Comparison of ENCODE assay signal across 1 cellular context in the genomic region with DNA sequence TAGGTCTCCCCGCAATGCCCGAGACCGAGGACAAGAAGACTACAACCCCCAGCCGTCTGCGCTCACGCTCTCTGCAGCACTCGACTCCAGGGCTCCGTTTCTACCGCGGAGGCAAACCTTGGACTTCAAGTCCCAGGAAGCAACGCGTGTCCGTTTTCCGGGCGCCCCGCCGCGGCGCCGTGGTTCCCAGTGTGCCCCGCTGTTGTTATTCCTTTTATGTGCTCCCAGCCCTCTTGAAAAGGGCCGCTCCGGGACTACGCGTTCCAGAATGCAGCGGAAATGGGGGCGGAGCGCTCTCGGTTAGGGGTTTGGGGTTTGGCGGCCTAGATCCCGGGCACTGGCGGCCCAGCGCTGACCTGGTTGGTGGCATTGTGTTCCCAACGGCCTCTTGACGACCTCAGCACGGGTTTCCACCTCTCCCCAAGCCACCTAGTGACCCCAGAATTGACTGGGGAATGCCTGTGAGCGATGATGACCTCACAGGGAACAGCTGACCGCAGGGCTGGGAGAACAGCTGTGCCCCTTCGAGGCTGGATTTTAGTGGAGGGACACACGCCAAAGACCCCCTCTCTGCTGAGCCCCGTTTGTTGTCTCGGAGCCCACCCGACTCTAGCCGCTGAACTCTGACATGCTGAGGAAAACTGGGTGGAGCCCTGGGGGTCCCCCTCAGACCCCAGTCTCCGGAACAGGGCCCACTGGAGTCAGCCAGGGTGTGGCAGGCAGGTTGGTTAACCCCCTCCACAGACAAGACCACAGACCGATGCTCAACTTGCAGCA.
TF ChIP-seq lines count a peak whose summit lies in the region.

No MANE protein-coding gene starts in this region.

TF ChIP-seq in K562, 482 proteins besides CTCF, POLR2A, EP300 and RAD21 (continued from another document and continues in another):
- TF ChIP-seq, protein P1, sequence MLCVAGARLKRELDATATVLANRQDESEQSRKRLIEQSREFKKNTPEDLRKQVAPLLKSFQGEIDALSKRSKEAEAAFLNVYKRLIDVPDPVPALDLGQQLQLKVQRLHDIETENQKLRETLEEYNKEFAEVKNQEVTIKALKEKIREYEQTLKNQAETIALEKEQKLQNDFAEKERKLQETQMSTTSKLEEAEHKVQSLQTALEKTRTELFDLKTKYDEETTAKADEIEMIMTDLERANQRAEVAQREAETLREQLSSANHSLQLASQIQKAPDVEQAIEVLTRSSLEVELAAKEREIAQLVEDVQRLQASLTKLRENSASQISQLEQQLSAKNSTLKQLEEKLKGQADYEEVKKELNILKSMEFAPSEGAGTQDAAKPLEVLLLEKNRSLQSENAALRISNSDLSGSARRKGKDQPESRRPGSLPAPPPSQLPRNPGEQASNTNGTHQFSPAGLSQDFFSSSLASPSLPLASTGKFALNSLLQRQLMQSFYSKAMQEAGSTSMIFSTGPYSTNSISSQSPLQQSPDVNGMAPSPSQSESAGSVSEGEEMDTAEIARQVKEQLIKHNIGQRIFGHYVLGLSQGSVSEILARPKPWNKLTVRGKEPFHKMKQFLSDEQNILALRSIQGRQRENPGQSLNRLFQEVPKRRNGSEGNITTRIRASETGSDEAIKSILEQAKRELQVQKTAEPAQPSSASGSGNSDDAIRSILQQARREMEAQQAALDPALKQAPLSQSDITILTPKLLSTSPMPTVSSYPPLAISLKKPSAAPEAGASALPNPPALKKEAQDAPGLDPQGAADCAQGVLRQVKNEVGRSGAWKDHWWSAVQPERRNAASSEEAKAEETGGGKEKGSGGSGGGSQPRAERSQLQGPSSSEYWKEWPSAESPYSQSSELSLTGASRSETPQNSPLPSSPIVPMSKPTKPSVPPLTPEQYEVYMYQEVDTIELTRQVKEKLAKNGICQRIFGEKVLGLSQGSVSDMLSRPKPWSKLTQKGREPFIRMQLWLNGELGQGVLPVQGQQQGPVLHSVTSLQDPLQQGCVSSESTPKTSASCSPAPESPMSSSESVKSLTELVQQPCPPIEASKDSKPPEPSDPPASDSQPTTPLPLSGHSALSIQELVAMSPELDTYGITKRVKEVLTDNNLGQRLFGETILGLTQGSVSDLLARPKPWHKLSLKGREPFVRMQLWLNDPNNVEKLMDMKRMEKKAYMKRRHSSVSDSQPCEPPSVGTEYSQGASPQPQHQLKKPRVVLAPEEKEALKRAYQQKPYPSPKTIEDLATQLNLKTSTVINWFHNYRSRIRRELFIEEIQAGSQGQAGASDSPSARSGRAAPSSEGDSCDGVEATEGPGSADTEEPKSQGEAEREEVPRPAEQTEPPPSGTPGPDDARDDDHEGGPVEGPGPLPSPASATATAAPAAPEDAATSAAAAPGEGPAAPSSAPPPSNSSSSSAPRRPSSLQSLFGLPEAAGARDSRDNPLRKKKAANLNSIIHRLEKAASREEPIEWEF (CRISPR knock-in tag; IDR thresholded peaks at IDR 0.05): no peak
- TF ChIP-seq, protein P2, sequence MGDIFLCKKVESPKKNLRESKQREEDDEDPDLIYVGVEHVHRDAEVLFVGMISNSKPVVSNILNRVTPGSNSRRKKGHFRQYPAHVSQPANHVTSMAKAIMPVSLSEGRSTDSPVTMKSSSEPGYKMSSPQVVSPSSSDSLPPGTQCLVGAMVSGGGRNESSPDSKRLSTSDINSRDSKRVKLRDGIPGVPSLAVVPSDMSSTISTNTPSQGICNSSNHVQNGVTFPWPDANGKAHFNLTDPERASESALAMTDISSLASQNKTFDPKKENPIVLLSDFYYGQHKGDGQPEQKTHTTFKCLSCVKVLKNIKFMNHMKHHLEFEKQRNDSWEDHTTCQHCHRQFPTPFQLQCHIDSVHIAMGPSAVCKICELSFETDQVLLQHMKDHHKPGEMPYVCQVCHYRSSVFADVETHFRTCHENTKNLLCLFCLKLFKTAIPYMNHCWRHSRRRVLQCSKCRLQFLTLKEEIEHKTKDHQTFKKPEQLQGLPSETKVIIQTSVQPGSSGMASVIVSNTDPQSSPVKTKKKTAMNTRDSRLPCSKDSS (IDR thresholded peaks at IDR 0.05; ENCODE audit: low read depth, partially characterized antibody): no peak
- TF ChIP-seq, protein P3, sequence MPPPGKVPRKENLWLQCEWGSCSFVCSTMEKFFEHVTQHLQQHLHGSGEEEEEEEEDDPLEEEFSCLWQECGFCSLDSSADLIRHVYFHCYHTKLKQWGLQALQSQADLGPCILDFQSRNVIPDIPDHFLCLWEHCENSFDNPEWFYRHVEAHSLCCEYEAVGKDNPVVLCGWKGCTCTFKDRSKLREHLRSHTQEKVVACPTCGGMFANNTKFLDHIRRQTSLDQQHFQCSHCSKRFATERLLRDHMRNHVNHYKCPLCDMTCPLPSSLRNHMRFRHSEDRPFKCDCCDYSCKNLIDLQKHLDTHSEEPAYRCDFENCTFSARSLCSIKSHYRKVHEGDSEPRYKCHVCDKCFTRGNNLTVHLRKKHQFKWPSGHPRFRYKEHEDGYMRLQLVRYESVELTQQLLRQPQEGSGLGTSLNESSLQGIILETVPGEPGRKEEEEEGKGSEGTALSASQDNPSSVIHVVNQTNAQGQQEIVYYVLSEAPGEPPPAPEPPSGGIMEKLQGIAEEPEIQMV (tag; conservative IDR thresholded peaks at IDR 0.05; ENCODE audit: low read depth): peak; percentile 21; the same call in 1 of the 2 replicates
- TF ChIP-seq, protein P4, sequence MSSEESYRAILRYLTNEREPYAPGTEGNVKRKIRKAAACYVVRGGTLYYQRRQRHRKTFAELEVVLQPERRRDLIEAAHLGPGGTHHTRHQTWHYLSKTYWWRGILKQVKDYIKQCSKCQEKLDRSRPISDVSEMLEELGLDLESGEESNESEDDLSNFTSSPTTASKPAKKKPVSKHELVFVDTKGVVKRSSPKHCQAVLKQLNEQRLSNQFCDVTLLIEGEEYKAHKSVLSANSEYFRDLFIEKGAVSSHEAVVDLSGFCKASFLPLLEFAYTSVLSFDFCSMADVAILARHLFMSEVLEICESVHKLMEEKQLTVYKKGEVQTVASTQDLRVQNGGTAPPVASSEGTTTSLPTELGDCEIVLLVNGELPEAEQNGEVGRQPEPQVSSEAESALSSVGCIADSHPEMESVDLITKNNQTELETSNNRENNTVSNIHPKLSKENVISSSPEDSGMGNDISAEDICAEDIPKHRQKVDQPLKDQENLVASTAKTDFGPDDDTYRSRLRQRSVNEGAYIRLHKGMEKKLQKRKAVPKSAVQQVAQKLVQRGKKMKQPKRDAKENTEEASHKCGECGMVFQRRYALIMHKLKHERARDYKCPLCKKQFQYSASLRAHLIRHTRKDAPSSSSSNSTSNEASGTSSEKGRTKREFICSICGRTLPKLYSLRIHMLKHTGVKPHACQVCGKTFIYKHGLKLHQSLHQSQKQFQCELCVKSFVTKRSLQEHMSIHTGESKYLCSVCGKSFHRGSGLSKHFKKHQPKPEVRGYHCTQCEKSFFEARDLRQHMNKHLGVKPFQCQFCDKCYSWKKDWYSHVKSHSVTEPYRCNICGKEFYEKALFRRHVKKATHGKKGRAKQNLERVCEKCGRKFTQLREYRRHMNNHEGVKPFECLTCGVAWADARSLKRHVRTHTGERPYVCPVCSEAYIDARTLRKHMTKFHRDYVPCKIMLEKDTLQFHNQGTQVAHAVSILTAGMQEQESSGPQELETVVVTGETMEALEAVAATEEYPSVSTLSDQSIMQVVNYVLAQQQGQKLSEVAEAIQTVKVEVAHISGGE (CRISPR knock-in tag; IDR thresholded peaks at IDR 0.05): peak in 2 of 3 experiments; percentile 6 to 95; a peak in 2 of 6 replicates
- TF ChIP-seq, protein P5, sequence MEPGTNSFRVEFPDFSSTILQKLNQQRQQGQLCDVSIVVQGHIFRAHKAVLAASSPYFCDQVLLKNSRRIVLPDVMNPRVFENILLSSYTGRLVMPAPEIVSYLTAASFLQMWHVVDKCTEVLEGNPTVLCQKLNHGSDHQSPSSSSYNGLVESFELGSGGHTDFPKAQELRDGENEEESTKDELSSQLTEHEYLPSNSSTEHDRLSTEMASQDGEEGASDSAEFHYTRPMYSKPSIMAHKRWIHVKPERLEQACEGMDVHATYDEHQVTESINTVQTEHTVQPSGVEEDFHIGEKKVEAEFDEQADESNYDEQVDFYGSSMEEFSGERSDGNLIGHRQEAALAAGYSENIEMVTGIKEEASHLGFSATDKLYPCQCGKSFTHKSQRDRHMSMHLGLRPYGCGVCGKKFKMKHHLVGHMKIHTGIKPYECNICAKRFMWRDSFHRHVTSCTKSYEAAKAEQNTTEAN (CRISPR knock-in tag; IDR thresholded peaks at IDR 0.05): no peak
- TF ChIP-seq ZNF121 (CRISPR knock-in tag; conservative IDR thresholded peaks at IDR 0.05) (no peak), TRIM28 (IDR thresholded peaks at IDR 0.05) (no peak), ARNT (IDR thresholded peaks at IDR 0.05) (peak in 1 of 2 experiments; percentile 18; a peak in 1 of 4 replicates), IRF2 (CRISPR knock-in tag; IDR thresholded peaks at IDR 0.05) (no peak), DNMT1 (IDR thresholded peaks at IDR 0.05) (no peak), LARP7 (IDR thresholded peaks at IDR 0.05) (peak; percentile 25; the same call in 1 of the 2 replicates), ZNF212 (CRISPR knock-in tag; IDR thresholded peaks at IDR 0.05) (no peak), TAF1 (IDR thresholded peaks at IDR 0.05; ENCODE audit: control insufficient read depth, extremely low read depth, insufficient read depth, low read length, severe bottlenecking) (peak; percentile 57), RAD51 (IDR thresholded peaks at IDR 0.05; ENCODE audit: borderline replicate concordance, low read depth) (peak; percentile 73; the same call in 1 of the 2 replicates), HNRNPUL1 (IDR thresholded peaks at IDR 0.05; ENCODE audit: low read length) (no peak), ZNF133 (CRISPR knock-in tag; IDR thresholded peaks at IDR 0.05) (no peak), SREBF1 (IDR thresholded peaks at IDR 0.05; ENCODE audit: borderline replicate concordance, low read depth, low read length) (peak; percentile 61; the same call in 1 of the 2 replicates)
- TF ChIP-seq, protein P6, sequence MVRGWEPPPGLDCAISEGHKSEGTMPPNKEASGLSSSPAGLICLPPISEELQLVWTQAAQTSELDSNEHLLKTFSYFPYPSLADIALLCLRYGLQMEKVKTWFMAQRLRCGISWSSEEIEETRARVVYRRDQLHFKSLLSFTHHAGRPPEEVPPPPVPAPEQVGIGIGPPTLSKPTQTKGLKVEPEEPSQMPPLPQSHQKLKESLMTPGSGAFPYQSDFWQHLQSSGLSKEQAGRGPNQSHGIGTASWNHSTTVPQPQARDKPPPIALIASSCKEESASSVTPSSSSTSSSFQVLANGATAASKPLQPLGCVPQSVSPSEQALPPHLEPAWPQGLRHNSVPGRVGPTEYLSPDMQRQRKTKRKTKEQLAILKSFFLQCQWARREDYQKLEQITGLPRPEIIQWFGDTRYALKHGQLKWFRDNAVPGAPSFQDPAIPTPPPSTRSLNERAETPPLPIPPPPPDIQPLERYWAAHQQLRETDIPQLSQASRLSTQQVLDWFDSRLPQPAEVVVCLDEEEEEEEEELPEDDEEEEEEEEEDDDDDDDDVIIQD (CRISPR knock-in tag; IDR thresholded peaks at IDR 0.05): no peak
- TF ChIP-seq, protein P7, sequence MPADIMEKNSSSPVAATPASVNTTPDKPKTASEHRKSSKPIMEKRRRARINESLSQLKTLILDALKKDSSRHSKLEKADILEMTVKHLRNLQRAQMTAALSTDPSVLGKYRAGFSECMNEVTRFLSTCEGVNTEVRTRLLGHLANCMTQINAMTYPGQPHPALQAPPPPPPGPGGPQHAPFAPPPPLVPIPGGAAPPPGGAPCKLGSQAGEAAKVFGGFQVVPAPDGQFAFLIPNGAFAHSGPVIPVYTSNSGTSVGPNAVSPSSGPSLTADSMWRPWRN (IDR thresholded peaks at IDR 0.05; ENCODE audit: low read depth): no peak; the same call in 1 of the 2 replicates
- TF ChIP-seq, protein P8, sequence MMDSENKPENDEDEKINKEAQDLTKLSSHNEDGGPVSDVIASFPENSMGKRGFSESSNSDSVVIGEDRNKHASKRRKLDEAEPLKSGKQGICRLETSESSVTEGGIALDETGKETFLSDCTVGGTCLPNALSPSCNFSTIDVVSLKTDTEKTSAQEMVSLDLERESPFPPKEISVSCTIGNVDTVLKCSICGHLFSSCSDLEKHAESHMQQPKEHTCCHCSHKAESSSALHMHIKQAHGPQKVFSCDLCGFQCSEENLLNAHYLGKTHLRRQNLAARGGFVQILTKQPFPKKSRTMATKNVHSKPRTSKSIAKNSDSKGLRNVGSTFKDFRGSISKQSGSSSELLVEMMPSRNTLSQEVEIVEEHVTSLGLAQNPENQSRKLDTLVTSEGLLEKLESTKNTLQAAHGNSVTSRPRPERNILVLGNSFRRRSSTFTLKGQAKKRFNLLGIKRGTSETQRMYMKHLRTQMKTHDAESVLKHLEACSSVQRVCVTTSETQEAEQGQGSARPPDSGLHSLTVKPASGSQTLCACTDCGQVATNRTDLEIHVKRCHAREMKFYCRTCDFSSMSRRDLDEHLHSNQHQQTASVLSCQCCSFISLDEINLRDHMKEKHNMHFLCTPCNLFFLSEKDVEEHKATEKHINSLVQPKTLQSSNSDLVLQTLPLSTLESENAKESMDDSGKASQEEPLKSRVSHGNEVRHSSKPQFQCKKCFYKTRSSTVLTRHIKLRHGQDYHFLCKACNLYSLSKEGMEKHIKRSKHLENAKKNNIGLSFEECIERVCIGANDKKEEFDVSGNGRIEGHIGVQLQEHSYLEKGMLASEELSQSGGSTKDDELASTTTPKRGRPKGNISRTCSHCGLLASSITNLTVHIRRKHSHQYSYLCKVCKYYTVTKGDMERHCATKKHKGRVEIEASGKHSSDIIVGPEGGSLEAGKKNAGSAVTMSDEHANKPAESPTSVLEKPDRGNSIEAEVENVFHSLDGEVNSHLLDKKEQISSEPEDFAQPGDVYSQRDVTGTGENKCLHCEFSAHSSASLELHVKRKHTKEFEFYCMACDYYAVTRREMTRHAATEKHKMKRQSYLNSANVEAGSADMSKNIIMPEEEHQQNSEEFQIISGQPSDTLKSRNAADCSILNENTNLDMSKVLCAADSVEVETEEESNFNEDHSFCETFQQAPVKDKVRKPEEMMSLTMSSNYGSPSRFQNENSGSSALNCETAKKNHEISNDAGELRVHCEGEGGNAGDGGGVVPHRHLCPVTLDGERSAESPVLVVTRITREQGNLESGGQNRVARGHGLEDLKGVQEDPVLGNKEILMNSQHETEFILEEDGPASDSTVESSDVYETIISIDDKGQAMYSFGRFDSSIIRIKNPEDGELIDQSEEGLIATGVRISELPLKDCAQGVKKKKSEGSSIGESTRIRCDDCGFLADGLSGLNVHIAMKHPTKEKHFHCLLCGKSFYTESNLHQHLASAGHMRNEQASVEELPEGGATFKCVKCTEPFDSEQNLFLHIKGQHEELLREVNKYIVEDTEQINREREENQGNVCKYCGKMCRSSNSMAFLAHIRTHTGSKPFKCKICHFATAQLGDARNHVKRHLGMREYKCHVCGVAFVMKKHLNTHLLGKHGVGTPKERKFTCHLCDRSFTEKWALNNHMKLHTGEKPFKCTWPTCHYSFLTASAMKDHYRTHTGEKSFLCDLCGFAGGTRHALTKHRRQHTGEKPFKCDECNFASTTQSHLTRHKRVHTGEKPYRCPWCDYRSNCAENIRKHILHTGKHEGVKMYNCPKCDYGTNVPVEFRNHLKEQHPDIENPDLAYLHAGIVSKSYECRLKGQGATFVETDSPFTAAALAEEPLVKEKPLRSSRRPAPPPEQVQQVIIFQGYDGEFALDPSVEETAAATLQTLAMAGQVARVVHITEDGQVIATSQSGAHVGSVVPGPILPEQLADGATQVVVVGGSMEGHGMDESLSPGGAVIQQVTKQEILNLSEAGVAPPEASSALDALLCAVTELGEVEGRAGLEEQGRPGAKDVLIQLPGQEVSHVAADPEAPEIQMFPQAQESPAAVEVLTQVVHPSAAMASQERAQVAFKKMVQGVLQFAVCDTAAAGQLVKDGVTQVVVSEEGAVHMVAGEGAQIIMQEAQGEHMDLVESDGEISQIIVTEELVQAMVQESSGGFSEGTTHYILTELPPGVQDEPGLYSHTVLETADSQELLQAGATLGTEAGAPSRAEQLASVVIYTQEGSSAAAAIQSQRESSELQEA (IDR thresholded peaks at IDR 0.05; ENCODE audit: low read depth): no peak
